In the genomic region with DNA sequence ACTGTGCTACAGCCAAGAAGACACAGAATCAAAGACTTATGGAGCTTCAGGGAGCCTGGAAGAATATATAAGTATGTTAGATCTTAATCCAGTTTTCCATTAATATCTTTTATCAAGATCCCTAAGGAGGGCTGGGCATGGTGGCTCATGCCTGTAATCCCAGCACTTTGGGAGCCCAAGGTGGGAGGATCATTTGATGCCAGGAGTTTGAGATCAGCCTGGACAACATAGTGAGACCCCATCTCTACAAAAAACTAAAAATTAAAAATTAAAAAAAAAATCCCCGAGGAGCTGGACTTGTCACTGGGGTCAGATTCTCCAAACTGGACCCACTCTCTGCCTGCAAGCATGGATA, we compare ENCODE assay signal across 1 cellular context.
TF ChIP-seq lines count a peak whose summit lies in the region.

No MANE protein-coding gene starts in this region.

TF ChIP-seq in HepG2, 621 proteins besides CTCF, POLR2A, EP300 and RAD21:
- TF ChIP-seq ZNF121 (CRISPR knock-in tag; IDR thresholded peaks at IDR 0.05): peak; percentile 45; the same call in 1 of the 2 replicates
- TF ChIP-seq, protein P1, sequence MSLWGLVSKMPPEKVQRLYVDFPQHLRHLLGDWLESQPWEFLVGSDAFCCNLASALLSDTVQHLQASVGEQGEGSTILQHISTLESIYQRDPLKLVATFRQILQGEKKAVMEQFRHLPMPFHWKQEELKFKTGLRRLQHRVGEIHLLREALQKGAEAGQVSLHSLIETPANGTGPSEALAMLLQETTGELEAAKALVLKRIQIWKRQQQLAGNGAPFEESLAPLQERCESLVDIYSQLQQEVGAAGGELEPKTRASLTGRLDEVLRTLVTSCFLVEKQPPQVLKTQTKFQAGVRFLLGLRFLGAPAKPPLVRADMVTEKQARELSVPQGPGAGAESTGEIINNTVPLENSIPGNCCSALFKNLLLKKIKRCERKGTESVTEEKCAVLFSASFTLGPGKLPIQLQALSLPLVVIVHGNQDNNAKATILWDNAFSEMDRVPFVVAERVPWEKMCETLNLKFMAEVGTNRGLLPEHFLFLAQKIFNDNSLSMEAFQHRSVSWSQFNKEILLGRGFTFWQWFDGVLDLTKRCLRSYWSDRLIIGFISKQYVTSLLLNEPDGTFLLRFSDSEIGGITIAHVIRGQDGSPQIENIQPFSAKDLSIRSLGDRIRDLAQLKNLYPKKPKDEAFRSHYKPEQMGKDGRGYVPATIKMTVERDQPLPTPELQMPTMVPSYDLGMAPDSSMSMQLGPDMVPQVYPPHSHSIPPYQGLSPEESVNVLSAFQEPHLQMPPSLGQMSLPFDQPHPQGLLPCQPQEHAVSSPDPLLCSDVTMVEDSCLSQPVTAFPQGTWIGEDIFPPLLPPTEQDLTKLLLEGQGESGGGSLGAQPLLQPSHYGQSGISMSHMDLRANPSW (CRISPR knock-in tag; IDR thresholded peaks at IDR 0.05; ENCODE audit: borderline replicate concordance): no peak
